In the genomic region with DNA sequence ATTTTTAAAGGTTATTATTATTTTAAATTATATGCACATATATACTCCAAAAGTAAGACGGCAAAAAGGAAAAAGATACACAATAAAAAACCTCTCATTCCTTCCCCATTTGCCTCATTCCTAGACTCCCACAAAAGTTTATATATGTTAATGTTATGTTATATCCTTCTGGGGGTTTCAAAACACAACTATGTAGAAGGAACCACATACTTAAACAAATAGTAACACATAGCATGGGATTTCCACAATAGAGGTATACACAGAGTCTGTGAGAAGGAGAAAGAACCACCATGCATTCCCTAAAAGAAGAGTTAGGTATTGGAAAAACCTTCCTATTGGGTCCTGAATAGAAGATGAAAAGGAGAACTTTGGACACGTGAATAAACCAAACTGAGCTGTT, we compare ENCODE assay signal across 28 cellular contexts.
"Had no signal": no experiment of that assay in that cellular context is flagged by ENCODE, and none has a peak within 500 bp of the region (broad histone marks: within the 10 kb centered on the region; RNA-seq: fewer than 3 reads in every experiment).

No MANE protein-coding gene starts in this region.

- H3K9ac ChIP-seq: neural progenitor cell, parathyroid adenoma had no signal

- H3K4me1 ChIP-seq: parathyroid adenoma, testis had no signal

- H3K4me2 ChIP-seq: neural progenitor cell had no signal

- H2AFZ ChIP-seq: neural progenitor cell, parathyroid adenoma had no signal

- ATAC-seq: psoas muscle; right cardiac atrium; right lobe of liver; stimulated activated memory B cell treated with anti-CD40 and anti-IgM and Interleukin-4, amounts not matched to agents 10 μg/mL and 1 μg/mL and 100 μg/mL, for 72 hours; stimulated activated naive CD8-positive, alpha-beta T cell treated with anti-CD3 and anti-CD28 coated beads, Interleukin-15, amount 100 ng/mL, for 72 hours; stimulated activated naive CD8-positive, alpha-beta T cell treated with anti-CD3 and anti-CD28 coated beads, Interleukin-15, Interleukin-2, amounts not matched to agents 100 U/mL and 50 U/mL, for 24 hours; upper lobe of right lung had no signal

- H3K27me3 ChIP-seq: neural progenitor cell, ovary, right lobe of liver, sigmoid colon, spleen, suprapubic skin, testis, tibial artery, transverse colon, upper lobe of right lung, uterus had no signal

- H3K4me3 ChIP-seq: neural progenitor cell, ovary, psoas muscle, right lobe of liver, sigmoid colon, spleen, suprapubic skin, testis, tibial artery, transverse colon, upper lobe of right lung, uterus had no signal

- H3K36me3 ChIP-seq: neural progenitor cell, ovary, right lobe of liver, sigmoid colon, spleen, suprapubic skin, tibial artery, transverse colon, upper lobe of right lung, uterus had no signal

- H3K9me3 ChIP-seq: ovary, psoas muscle, right lobe of liver, sigmoid colon, suprapubic skin, testis, tibial artery, transverse colon, upper lobe of right lung, uterus had no signal

- H3K27ac ChIP-seq: neural progenitor cell, ovary, parathyroid adenoma, psoas muscle, right lobe of liver, sigmoid colon, spleen, suprapubic skin, testis, tibial artery, transverse colon, upper lobe of right lung, uterus had no signal

- DNase-seq: natural killer cell; occipital lobe; ovary; posterior cingulate gyrus; psoas muscle; right cardiac atrium; right lobe of liver; sigmoid colon; small intestine; spleen; stimulated activated CD4-positive, alpha-beta T cell treated with anti-CD3 and anti-CD28 coated beads, Interleukin-12 subunit alpha, Interleukin-12 subunit beta, amount 100 ng/mL, for 4 hours; stimulated activated CD4-positive, alpha-beta T cell treated with anti-CD3 and anti-CD28 coated beads, Interleukin-1b, Interleukin-23, amount 100 ng/mL, for 48 hours; stimulated activated CD4-positive, alpha-beta T cell treated with anti-CD3 and anti-CD28 coated beads, Interleukin-4, amount 100 ng/mL, for 1 hour; stimulated activated CD4-positive, alpha-beta T cell treated with anti-CD3 and anti-CD28 coated beads, Interleukin-4, amount 100 ng/mL, for 4 hours; stimulated activated CD8-positive, alpha-beta memory T cell treated with anti-CD3 and anti-CD28 coated beads, Interleukin-4, amount 100 ng/mL, for 48 hours; stimulated activated naive CD4-positive, alpha-beta T cell; stimulated activated naive CD8-positive, alpha-beta T cell treated with anti-CD3 and anti-CD28 coated beads, Interleukin-15, amount 100 ng/mL, for 72 hours; stimulated activated naive CD8-positive, alpha-beta T cell treated with anti-CD3 and anti-CD28 coated beads, Interleukin-15, Interleukin-2, amounts not matched to agents 100 U/mL and 50 U/mL, for 24 hours; substantia nigra; testis; tibial artery; transverse colon; upper lobe of right lung; uterus had no signal

- FAIRE-seq: small intestine had no signal
